Comparison of ENCODE assay signal across 9 cellular contexts in genomic region chr2:68714866-68715265, GRCh38. TPM values are rescaled to one million over a fixed set of nuclear protein-coding genes. Genes with fewer than 3 reads are reported as not detected.
DNase-seq lines count a peak whose midpoint lies in the region; ATAC-seq, FAIRE-seq and TF ChIP-seq lines count a peak whose summit lies in the region.
"Had no signal": no experiment of that assay in that cellular context is flagged by ENCODE, and none has a peak within 500 bp of the region (broad histone marks: within the 10 kb centered on the region; RNA-seq: fewer than 3 reads in every experiment).

No MANE protein-coding gene starts in this region.

- H3K9ac ChIP-seq in IMR-90 (ENCODE audit: low read depth, low read length), result no peak overlapping the region

- H2BK120ac ChIP-seq in IMR-90 (ENCODE audit: low read depth, low read length), result no peak overlapping the region

- H3K23ac ChIP-seq in IMR-90 (ENCODE audit: low read depth, low read length), result no peak overlapping the region

- TF ChIP-seq RAD21 in IMR-90 (IDR thresholded peaks at IDR 0.05; ENCODE audit: low read length), result no peak

- H2AK9ac ChIP-seq in IMR-90 (replicated peaks; ENCODE audit: low read depth, low read length, poor library complexity), result no peak overlapping the region

- no peak overlapping the region for H3K18ac ChIP-seq in IMR-90 (ENCODE audit: low read depth, low read length)

- no peak overlapping the region for H4K8ac ChIP-seq in IMR-90 (ENCODE audit: low read depth in 2 of 2, low read length in 2 of 2)

- DNase-seq in IMR-90 (no peak), pancreas (peak in 1 of 6 donors; percentile 58), NCI-H2029 (lab: John Stamatoyannopoulos, UW) (no peak), type B pancreatic cell (ENCODE audit: extremely low spot score, unreplicated experiment) (no peak), GOT3 (lab: John Stamatoyannopoulos, UW) (no peak)
- DNase-seq in activated naive CD8-positive, alpha-beta T cell treated with anti-CD3 and anti-CD28 coated beads, Interleukin-2, amount 50 U/mL, for 24 hours, result peak; percentile 47

- no peak overlapping the region for H3K4ac ChIP-seq in IMR-90 (ENCODE audit: low read depth, low read length)

- H3K4me3 ChIP-seq in IMR-90 (ENCODE audit: insufficient read depth, low read depth, low read length), result no peak overlapping the region
- H3K4me3 ChIP-seq in pancreas, result no peak overlapping the region

- BruUV-seq in IMR-90 (replicated peaks; lab: Mats Ljungman, UMichigan), result no TSS peak

- TF ChIP-seq CTCF in IMR-90 (conservative IDR thresholded peaks at IDR 0.05; ENCODE audit: low read depth, low read length), result no peak
- TF ChIP-seq CTCF in pancreas (IDR thresholded peaks at IDR 0.05), result no peak
- no peak for TF ChIP-seq CTCF in type B pancreatic cell (conservative IDR thresholded peaks at IDR 0.05)

- H3K9me3 ChIP-seq in IMR-90 (ENCODE audit: control insufficient read depth, insufficient read depth, low read length) (no peaks in the 10 kb centered on the region), pancreas (no peaks in the 10 kb centered on the region)

- H3K4me1 ChIP-seq in IMR-90 (ENCODE audit: control insufficient read depth, insufficient read depth, low read length), result peaks cover 2% of the 10 kb centered on the region
- H3K4me1 ChIP-seq in pancreas, result peaks cover 0 to 4% (median 0%) of the 10 kb centered on the region in 3 donors

- intact Hi-C loops in IMR-90 (cut with micrococcal nuclease), result no loop called here
- intact Hi-C loops in pancreas (cut with DNase I), result loop anchor here in 1 of 3 donors (10.0 kb wide), 1 partner anchor 250 kb away; the partner anchor contains the start of genes APLF and FBXO48

- no peaks in the 10 kb centered on the region for H3K9me3 Mint-ChIP-seq in activated naive CD8-positive, alpha-beta T cell treated with anti-CD3 and anti-CD28 coated beads, Interleukin-2, amount 50 U/mL, for 24 hours
- no peaks in the 10 kb centered on the region for H3K9me3 Mint-ChIP-seq in type B pancreatic cell

- dilution Hi-C loops in IMR-90 (cut with HindIII; ENCODE audit: low sequenced_read_pairs, unreplicated experiment), result no loop called here

- H2AFZ ChIP-seq in IMR-90 (replicated peaks; ENCODE audit: low read length, poor library complexity), result peak overlapping the region; percentile 63

- H3K27ac Mint-ChIP-seq in activated naive CD8-positive, alpha-beta T cell treated with anti-CD3 and anti-CD28 coated beads, Interleukin-2, amount 50 U/mL, for 24 hours, result peak overlapping the region; percentile 81
- no peak overlapping the region for H3K27ac Mint-ChIP-seq in type B pancreatic cell

- CTCF ChIA-PET in IMR-90 (lab: Yijun Ruan, JAX), result no interaction called here

- no peak overlapping the region for H3K56ac ChIP-seq in IMR-90 (ENCODE audit: extremely low read depth, insufficient read depth, low read length)

- no peak for FAIRE-seq in pancreas (lab: Jason Lieb, UNC)
- FAIRE-seq: endometrium had no signal

- H2AK5ac ChIP-seq in IMR-90 (ENCODE audit: low read depth, low read length), result no peak overlapping the region; the same call in 1 of the 2 replicates

- no peak overlapping the region for H3K4me2 ChIP-seq in IMR-90 (ENCODE audit: low read depth, low read length)

- no peaks in the 10 kb centered on the region for H3K79me1 ChIP-seq in IMR-90 (ENCODE audit: low read depth in 1 of 2, low read length in 2 of 2)

- ATAC-seq in GM18502 (IDR thresholded peaks at IDR 0.05; ENCODE audit: poor library complexity, unreplicated experiment), result peak; percentile 83
- peak; percentile 79 for ATAC-seq in GM21619 (IDR thresholded peaks at IDR 0.05; ENCODE audit: unreplicated experiment)
- ATAC-seq in IMR-90 (ENCODE audit: low read depth), result no peak
- ATAC-seq in activated naive CD8-positive, alpha-beta T cell treated with anti-CD3 and anti-CD28 coated beads, Interleukin-2, amount 50 U/mL, for 24 hours, result peak; percentile 44
- ATAC-seq in pancreas, result peak in 3 of 4 donors; percentile 58 to 85 (median 82)

- no peak overlapping the region for H4K5ac ChIP-seq in IMR-90 (ENCODE audit: low read depth, low read length)

- no peaks in the 10 kb centered on the region for H4K20me1 ChIP-seq in IMR-90 (ENCODE audit: insufficient read depth, low read length)

- no CpG with 5 or more reads among the region's 3 CpGs for WGBS in IMR-90 (ENCODE audit: extremely low coverage in 2 of 2, insufficient read length in 1 of 2), 2 experiments
- 59 to 81% methylated on average over 3 of the region's 3 CpGs for WGBS in pancreas, 2 donors

- 0 out of 2 replicates have a peak, but pooled peaks cover 4% of the 10 kb centered on the region for H3K9me1 ChIP-seq in IMR-90 (ENCODE audit: insufficient read depth, low read length)

- H3K36me3 ChIP-seq in IMR-90 (ENCODE audit: control insufficient read depth, insufficient read depth, low read length), result no peaks in the 10 kb centered on the region
- H3K36me3 ChIP-seq in pancreas, result no peaks in the 10 kb centered on the region

- no peak overlapping the region for H4K91ac ChIP-seq in IMR-90 (ENCODE audit: insufficient read depth, low read depth, low read length)

- no peak overlapping the region for H3K14ac ChIP-seq in IMR-90 (replicated peaks; ENCODE audit: low read depth, low read length)

- H2BK15ac ChIP-seq in IMR-90 (ENCODE audit: low read depth, low read length), result no peak overlapping the region

- POLR2A ChIA-PET in IMR-90 (lab: Charles Lee; ENCODE audit: unreplicated experiment), result no interaction called here

- 0 out of 2 replicates have a peak overlapping the region, but pooled peaks have one; percentile 34 for H2BK20ac ChIP-seq in IMR-90 (ENCODE audit: low read depth, low read length)

- TF ChIP-seq POLR2A in IMR-90 (IDR thresholded peaks at IDR 0.05; ENCODE audit: low read depth, low read length), result no peak

- no peak overlapping the region for H2BK5ac ChIP-seq in IMR-90 (ENCODE audit: low read depth, low read length, poor library complexity, severe bottlenecking)

- peaks cover 74% of the 10 kb centered on the region for H3K4me1 Mint-ChIP-seq in activated naive CD8-positive, alpha-beta T cell treated with anti-CD3 and anti-CD28 coated beads, Interleukin-2, amount 50 U/mL, for 24 hours
- H3K4me1 Mint-ChIP-seq in type B pancreatic cell (ENCODE audit: unreplicated experiment), result peaks cover under 1% of the 10 kb centered on the region

- H3K27me3 Mint-ChIP-seq in activated naive CD8-positive, alpha-beta T cell treated with anti-CD3 and anti-CD28 coated beads, Interleukin-2, amount 50 U/mL, for 24 hours, result no peaks in the 10 kb centered on the region
- H3K27me3 Mint-ChIP-seq in type B pancreatic cell, result peaks cover 12% of the 10 kb centered on the region

- in situ Hi-C loops in IMR-90 (cut with MboI; ENCODE audit: low sequenced_read_pairs), result no loop called here

- H3K27ac ChIP-seq in IMR-90 (ENCODE audit: insufficient read depth, low read length) (no peak overlapping the region), pancreas (no peak overlapping the region)

- peak overlapping the region; percentile 4 for H3K4me3 Mint-ChIP-seq in activated naive CD8-positive, alpha-beta T cell treated with anti-CD3 and anti-CD28 coated beads, Interleukin-2, amount 50 U/mL, for 24 hours
- H3K4me3 Mint-ChIP-seq in type B pancreatic cell, result no peak overlapping the region

- H3K36me3 Mint-ChIP-seq in activated naive CD8-positive, alpha-beta T cell treated with anti-CD3 and anti-CD28 coated beads, Interleukin-2, amount 50 U/mL, for 24 hours (ENCODE audit: low read depth), result no peaks in the 10 kb centered on the region
- H3K36me3 Mint-ChIP-seq in type B pancreatic cell, result no peaks in the 10 kb centered on the region

- H3K27me3 ChIP-seq in IMR-90 (ENCODE audit: control insufficient read depth, insufficient read depth, low read length) (no peaks in the 10 kb centered on the region; the same call in 1 of the 2 replicates), pancreas (no peaks in the 10 kb centered on the region)

TF ChIP-seq in IMR-90, 13 proteins besides CTCF, POLR2A, EP300 and RAD21 (continues in another document):
- TF ChIP-seq RCOR1 (IDR thresholded peaks at IDR 0.05; ENCODE audit: insufficient replicate concordance, low read length) (no peak), MAZ (IDR thresholded peaks at IDR 0.05; ENCODE audit: borderline replicate concordance, low read depth, low read length) (no peak), USF2 (IDR thresholded peaks at IDR 0.05; ENCODE audit: low read depth, low read length) (no peak), BHLHE40 (IDR thresholded peaks at IDR 0.05; ENCODE audit: low read depth, low read length) (no peak), NFE2L2 (IDR thresholded peaks at IDR 0.05; ENCODE audit: low read depth, low read length) (no peak), CEBPB (IDR thresholded peaks at IDR 0.05; ENCODE audit: low read depth, low read length) (no peak), CHD1 (IDR thresholded peaks at IDR 0.05; ENCODE audit: low read depth, low read length) (no peak), RFX5 (IDR thresholded peaks at IDR 0.05; ENCODE audit: low read depth, low read length) (no peak), SMC3 (IDR thresholded peaks at IDR 0.05; ENCODE audit: low read depth, low read length) (no peak), FOS (IDR thresholded peaks at IDR 0.05; ENCODE audit: low read depth, low read length) (no peak), MXI1 (IDR thresholded peaks at IDR 0.05; ENCODE audit: borderline replicate concordance, low read depth, low read length) (no peak)
- TF ChIP-seq, protein P1, sequence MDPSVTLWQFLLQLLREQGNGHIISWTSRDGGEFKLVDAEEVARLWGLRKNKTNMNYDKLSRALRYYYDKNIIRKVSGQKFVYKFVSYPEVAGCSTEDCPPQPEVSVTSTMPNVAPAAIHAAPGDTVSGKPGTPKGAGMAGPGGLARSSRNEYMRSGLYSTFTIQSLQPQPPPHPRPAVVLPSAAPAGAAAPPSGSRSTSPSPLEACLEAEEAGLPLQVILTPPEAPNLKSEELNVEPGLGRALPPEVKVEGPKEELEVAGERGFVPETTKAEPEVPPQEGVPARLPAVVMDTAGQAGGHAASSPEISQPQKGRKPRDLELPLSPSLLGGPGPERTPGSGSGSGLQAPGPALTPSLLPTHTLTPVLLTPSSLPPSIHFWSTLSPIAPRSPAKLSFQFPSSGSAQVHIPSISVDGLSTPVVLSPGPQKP (IDR thresholded peaks at IDR 0.05; ENCODE audit: borderline replicate concordance, low read depth, low read length), result no peak

RNA-seq across cellular contexts. Expression of gene ARHGAP25, which starts 19.7 kb away (rescaled TPM):
- 0.28 and 0.36 TPM in 2 replicates for total RNA-seq in IMR-90 (2012; rRNA removed)
- polyA plus RNA-seq in IMR-90 (2012; rRNA removed), result 0.27 and 0.29 TPM in 2 replicates
- polyA plus RNA-seq in IMR-90 (2012; cell fraction: cytosol; rRNA removed), result 0.24 and 0.30 TPM in 2 replicates
- polyA plus RNA-seq in IMR-90 (2012; cell fraction: nucleus; rRNA removed; ENCODE audit: low replicate concordance), result 0.14 and 0.45 TPM in 2 replicates
- total RNA-seq in pancreas, result 1 to 10 TPM; 1.4 to 8.4 (median 2.0) TPM
- polyA plus RNA-seq in pancreas, result 1 to 10 TPM; 1.4 to 3.6 TPM
- 1.1 and 2.4 TPM in 2 replicates for total RNA-seq in type B pancreatic cell (ENCODE audit: low replicate concordance)
